Comparison of ENCODE assay signal across 11 cellular contexts in the genomic region with DNA sequence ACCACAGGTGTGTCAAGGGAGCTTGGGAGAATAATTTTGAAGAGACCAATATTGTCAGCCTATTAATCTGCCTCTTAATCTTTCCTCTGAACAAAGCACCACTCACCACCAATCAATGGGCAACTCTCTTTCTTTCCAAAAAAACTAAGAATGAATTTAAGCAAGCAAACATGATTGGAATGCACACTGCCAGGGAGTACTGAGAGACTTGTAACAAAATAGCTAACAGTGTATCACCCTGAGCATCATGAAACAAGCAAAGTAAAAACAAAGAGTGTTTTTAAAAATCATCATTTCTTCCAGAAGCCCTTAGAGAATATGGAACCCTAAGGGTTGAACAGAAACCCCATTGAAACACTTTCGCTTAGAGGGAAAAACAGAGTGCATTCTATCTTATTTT.
A peak's percentile ranks its signal among the peaks of the same experiment; 100 is the strongest.
DNase-seq lines count a peak whose midpoint lies in the region; ATAC-seq, FAIRE-seq and TF ChIP-seq lines count a peak whose summit lies in the region.
"Had no signal": no experiment of that assay in that cellular context is flagged by ENCODE, and none has a peak within 500 bp of the region (broad histone marks: within the 10 kb centered on the region; RNA-seq: fewer than 3 reads in every experiment).

No MANE protein-coding gene starts in this region.

- no peaks in the 10 kb centered on the region for H3K79me2 ChIP-seq in astrocyte (ENCODE audit: insufficient read depth, low read length)

- no peaks in the 10 kb centered on the region for H3K9me3 Mint-ChIP-seq in astrocyte (ENCODE audit: unreplicated experiment)
- H3K9me3 Mint-ChIP-seq: IgD-negative memory B cell had no signal

- TF ChIP-seq POLR2A in breast epithelium (IDR thresholded peaks at IDR 0.05) = no peak

- TF ChIP-seq CTCF in astrocyte (IDR thresholded peaks at IDR 0.05; ENCODE audit: insufficient read depth, low read depth, low read length) (no peak), breast epithelium (IDR thresholded peaks at IDR 0.05) (no peak)

- H3K4me3 Mint-ChIP-seq in astrocyte (ENCODE audit: unreplicated experiment) = no peak overlapping the region
- H3K4me3 Mint-ChIP-seq: IgD-negative memory B cell had no signal

- no peak overlapping the region for H3K9ac ChIP-seq in astrocyte (ENCODE audit: low read length)

- H3K4me3 ChIP-seq in astrocyte (ENCODE audit: insufficient read depth, low read depth, low read length) = no peak overlapping the region
- no peak overlapping the region for H3K4me3 ChIP-seq in breast epithelium
- H3K4me3 ChIP-seq: HAP-1 had no signal

- H3K27ac ChIP-seq in astrocyte (ENCODE audit: low read depth, low read length) (no peak overlapping the region), breast epithelium (no peak overlapping the region)

- H4K20me1 ChIP-seq in astrocyte (ENCODE audit: insufficient read depth, low read length) = no peaks in the 10 kb centered on the region

- intact Hi-C loops in breast epithelium (cut with DNase I; ENCODE audit: low total_unique reads) = no loop called here

- H3K9me3 ChIP-seq in astrocyte (ENCODE audit: insufficient read depth, low read depth, low read length) = peaks cover 3% of the 10 kb centered on the region
- H3K9me3 ChIP-seq in breast epithelium = no peaks in the 10 kb centered on the region
- H3K9me3 ChIP-seq: HAP-1 had no signal

- peaks cover 5% of the 10 kb centered on the region for H3K4me1 Mint-ChIP-seq in astrocyte (ENCODE audit: low read depth, unreplicated experiment)
- H3K4me1 Mint-ChIP-seq: IgD-negative memory B cell had no signal

- DNase-seq in GM03348 (ENCODE audit: low spot score) (peak; percentile 39), astrocyte (ENCODE audit: low read depth) (peak; percentile 11), foreskin melanocyte (peak; percentile 52), breast epithelium (ENCODE audit: low spot score in 2 of 2) (no peak), dermis blood vessel endothelial cell (no peak)
- DNase-seq: NCI-H187 treated with DMSO at 0.1 percent for 48 hours, SIG-M5 had no signal

- H2AFZ ChIP-seq in astrocyte (ENCODE audit: low read depth, low read length) = no peak overlapping the region

- H3K27me3 ChIP-seq in astrocyte (ENCODE audit: insufficient read depth, low read length) (no peaks in the 10 kb centered on the region), breast epithelium (no peaks in the 10 kb centered on the region)

- H3K27me3 Mint-ChIP-seq in astrocyte (ENCODE audit: low read depth, unreplicated experiment) = no peaks in the 10 kb centered on the region
- H3K27me3 Mint-ChIP-seq: IgD-negative memory B cell had no signal

- no peak for FAIRE-seq in astrocyte (lab: Jason Lieb, UNC)

- no peaks in the 10 kb centered on the region for H3K36me3 Mint-ChIP-seq in astrocyte (ENCODE audit: low read depth, unreplicated experiment)
- H3K36me3 Mint-ChIP-seq: IgD-negative memory B cell had no signal

- no peak overlapping the region for H3K4me2 ChIP-seq in astrocyte (ENCODE audit: low read length)

- H3K36me3 ChIP-seq in astrocyte (ENCODE audit: insufficient read depth, low read length) (no peaks in the 10 kb centered on the region), breast epithelium (no peaks in the 10 kb centered on the region)
- H3K36me3 ChIP-seq: HAP-1 had no signal

- ATAC-seq in GM21619 (IDR thresholded peaks at IDR 0.05; ENCODE audit: unreplicated experiment) (no peak), GM21367 (IDR thresholded peaks at IDR 0.05; ENCODE audit: unreplicated experiment) (no peak)

- H3K27ac Mint-ChIP-seq in astrocyte (ENCODE audit: unreplicated experiment) = no peak overlapping the region
- H3K27ac Mint-ChIP-seq: IgD-negative memory B cell had no signal

- no peaks in the 10 kb centered on the region for H3K4me1 ChIP-seq in astrocyte (ENCODE audit: insufficient read depth, low read length)
- H3K4me1 ChIP-seq in breast epithelium = no peaks in the 10 kb centered on the region
- H3K4me1 ChIP-seq: HAP-1 had no signal

Comparison
In these comparisons a context has a peak if more than half of its experiments do, and no peak if none do; other contexts are left out.
1. DNase-seq: peak in GM03348 (single experiment), astrocyte (single experiment) and foreskin melanocyte (single experiment); none in breast epithelium (0 of 2) and dermis blood vessel endothelial cell (single experiment).